In genomic region chrX:53262918-53263394, GRCh38 we compare ENCODE assay signal across 12 cellular contexts. TPM values are rescaled to one million over a fixed set of nuclear protein-coding genes. Genes with fewer than 3 reads are reported as not detected.
A peak's percentile ranks its signal among the peaks of the same experiment; 100 is the strongest.
DNase-seq lines count a peak whose midpoint lies in the region; ATAC-seq and FAIRE-seq lines count a peak whose summit lies in the region.
"Had no signal": no experiment of that assay in that cellular context is flagged by ENCODE, and none has a peak within 500 bp of the region (broad histone marks: within the 10 kb centered on the region; RNA-seq: fewer than 3 reads in every experiment).

No MANE protein-coding gene starts in this region.

- no peaks in the 10 kb centered on the region for H3K36me3 Mint-ChIP-seq in activated CD4-positive, alpha-beta T cell treated with anti-CD3 and anti-CD28 coated beads, Interleukin-2, amount 10 ng/mL, durations not matched to agents 7 days and 5 days (ENCODE audit: low read depth)
- no peaks in the 10 kb centered on the region for H3K36me3 Mint-ChIP-seq in stimulated activated naive B cell treated with anti-CD40 and anti-IgM and Interleukin-4, amounts not matched to agents 10 μg/mL and 1 μg/mL and 100 μg/mL, for 72 hours

- H3K4me3 Mint-ChIP-seq in activated CD4-positive, alpha-beta T cell treated with anti-CD3 and anti-CD28 coated beads, Interleukin-2, amount 10 ng/mL, durations not matched to agents 7 days and 5 days, result no peak overlapping the region
- no peak overlapping the region for H3K4me3 Mint-ChIP-seq in stimulated activated naive B cell treated with anti-CD40 and anti-IgM and Interleukin-4, amounts not matched to agents 10 μg/mL and 1 μg/mL and 100 μg/mL, for 72 hours
- H3K4me3 Mint-ChIP-seq: B cell, neural crest cell had no signal

- peaks cover 10% of the 10 kb centered on the region for H3K27me3 Mint-ChIP-seq in activated CD4-positive, alpha-beta T cell treated with anti-CD3 and anti-CD28 coated beads, Interleukin-2, amount 10 ng/mL, durations not matched to agents 7 days and 5 days
- peaks cover 7 to 49% of the 10 kb centered on the region in 2 donors for H3K27me3 Mint-ChIP-seq in stimulated activated naive B cell treated with anti-CD40 and anti-IgM and Interleukin-4, amounts not matched to agents 10 μg/mL and 1 μg/mL and 100 μg/mL, for 72 hours

- FAIRE-seq in RCC 7860 (lab: Jason Lieb, UNC), result peak; percentile 95

- H3K9me3 Mint-ChIP-seq in activated CD4-positive, alpha-beta T cell treated with anti-CD3 and anti-CD28 coated beads, Interleukin-2, amount 10 ng/mL, durations not matched to agents 7 days and 5 days, result no peaks in the 10 kb centered on the region
- H3K9me3 Mint-ChIP-seq in stimulated activated naive B cell treated with anti-CD40 and anti-IgM and Interleukin-4, amounts not matched to agents 10 μg/mL and 1 μg/mL and 100 μg/mL, for 72 hours, result no peaks in the 10 kb centered on the region
- H3K9me3 Mint-ChIP-seq: neural crest cell had no signal

- peaks cover 36% of the 10 kb centered on the region for H3K4me1 Mint-ChIP-seq in activated CD4-positive, alpha-beta T cell treated with anti-CD3 and anti-CD28 coated beads, Interleukin-2, amount 10 ng/mL, durations not matched to agents 7 days and 5 days
- peaks cover 18 to 20% of the 10 kb centered on the region in 2 donors for H3K4me1 Mint-ChIP-seq in stimulated activated naive B cell treated with anti-CD40 and anti-IgM and Interleukin-4, amounts not matched to agents 10 μg/mL and 1 μg/mL and 100 μg/mL, for 72 hours

- peak overlapping the region; percentile 69 for H3K27ac ChIP-seq in cingulate gyrus (ENCODE audit: low read depth, low read length)
- H3K27ac ChIP-seq: KMS-11, VCaP had no signal

- POLR2A ChIA-PET in activated CD4-positive, alpha-beta T cell treated with anti-CD3 and anti-CD28 coated beads, Interleukin-2, amount 10 ng/mL, durations not matched to agents 7 days and 5 days (lab: Charles Lee), result no interaction called here

- peak; percentile 19 for DNase-seq in activated CD4-positive, alpha-beta T cell treated with anti-CD3 and anti-CD28 coated beads, Interleukin-2, amount 10 ng/mL, durations not matched to agents 7 days and 5 days
- no peak for DNase-seq in activated CD4-positive, alpha-beta T cell treated with anti-CD3 and anti-CD28 coated beads for 1 hour
- DNase-seq in RCC 7860 (ENCODE audit: low spot score) (peak; percentile 84), hippocampal formation (lab: John Stamatoyannopoulos, UW) (no peak)
- DNase-seq in stimulated activated naive B cell treated with anti-CD40 and anti-IgM and Interleukin-4, amounts not matched to agents 10 μg/mL and 1 μg/mL and 100 μg/mL, for 72 hours, result no peak

- ATAC-seq in stimulated activated naive B cell treated with anti-CD40 and anti-IgM and Interleukin-4, amounts not matched to agents 10 μg/mL and 1 μg/mL and 100 μg/mL, for 72 hours (replicated peaks), result peak; percentile 25 to 38
- ATAC-seq in HG02970 (IDR thresholded peaks at IDR 0.05; ENCODE audit: low FRiP score, unreplicated experiment), result no peak
- no peak for ATAC-seq in GM18520 (IDR thresholded peaks at IDR 0.05; ENCODE audit: unreplicated experiment)

- CTCF ChIA-PET in activated CD4-positive, alpha-beta T cell treated with anti-CD3 and anti-CD28 coated beads, Interleukin-2, amount 10 ng/mL, durations not matched to agents 7 days and 5 days (lab: Charles Lee), result interaction anchor here (1.1 kb wide), 1 partner anchor 10 kb away, joined by 4 read pairs; no protein-coding TSS in a partner anchor

- H3K27ac Mint-ChIP-seq in activated CD4-positive, alpha-beta T cell treated with anti-CD3 and anti-CD28 coated beads, Interleukin-2, amount 10 ng/mL, durations not matched to agents 7 days and 5 days, result peak overlapping the region; percentile 33
- no peak overlapping the region for H3K27ac Mint-ChIP-seq in stimulated activated naive B cell treated with anti-CD40 and anti-IgM and Interleukin-4, amounts not matched to agents 10 μg/mL and 1 μg/mL and 100 μg/mL, for 72 hours
- H3K27ac Mint-ChIP-seq: B cell had no signal

RNA-seq across cellular contexts. Expression of gene IQSEC2, which starts 18.4 kb away (rescaled TPM):
- total RNA-seq in activated CD4-positive, alpha-beta T cell treated with anti-CD3 and anti-CD28 coated beads, Interleukin-2, amount 10 ng/mL, durations not matched to agents 7 days and 5 days, result under 1 TPM; 0.10 to 0.12 TPM

RNA-seq across cellular contexts. Expression of gene KDM5C, which starts 37.9 kb away (rescaled TPM):
- total RNA-seq in activated CD4-positive, alpha-beta T cell treated with anti-CD3 and anti-CD28 coated beads, Interleukin-2, amount 10 ng/mL, durations not matched to agents 7 days and 5 days, result 10 to 100 TPM; 77.2 to 81.2 TPM

Comparison
In these comparisons a context has a peak if more than half of its experiments do, and no peak if none do; other contexts are left out.
1. DNase-seq: peak in activated CD4-positive, alpha-beta T cell treated with anti-CD3 and anti-CD28 coated beads, Interleukin-2, amount 10 ng/mL, durations not matched to agents 7 days and 5 days (single experiment) and RCC 7860 (single experiment); none in activated CD4-positive, alpha-beta T cell treated with anti-CD3 and anti-CD28 coated beads for 1 hour (single experiment), stimulated activated naive B cell treated with anti-CD40 and anti-IgM and Interleukin-4, amounts not matched to agents 10 μg/mL and 1 μg/mL and 100 μg/mL, for 72 hours (single experiment) and hippocampal formation (0 of 2).
2. ATAC-seq: peak in stimulated activated naive B cell treated with anti-CD40 and anti-IgM and Interleukin-4, amounts not matched to agents 10 μg/mL and 1 μg/mL and 100 μg/mL, for 72 hours (2 of 2); none in HG02970 (single experiment) and GM18520 (single experiment).